1 cellular context compared by ENCODE assay signal in the genomic region with DNA sequence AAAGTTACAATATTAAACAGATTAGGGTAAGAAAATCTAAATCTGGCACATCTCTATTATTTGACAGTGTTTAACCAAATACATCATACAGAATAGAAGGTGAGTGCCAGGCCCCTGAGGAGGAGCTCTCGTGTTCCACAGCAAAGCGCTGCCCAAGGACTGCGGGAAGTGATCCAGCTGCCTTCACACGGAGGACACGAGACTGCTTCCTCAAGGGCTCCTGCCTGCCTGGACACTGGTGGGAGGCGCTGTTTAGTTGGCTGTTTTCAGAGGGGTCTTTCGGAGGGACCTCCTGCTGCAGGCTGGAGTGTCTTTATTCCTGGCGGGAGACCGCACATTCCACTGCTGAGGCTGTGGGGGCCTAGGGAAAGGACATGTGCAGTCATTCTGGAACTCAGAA.
TF ChIP-seq lines count a peak whose summit lies in the region.

No MANE protein-coding gene starts in this region.

TF ChIP-seq in GM12878, 131 proteins besides CTCF, POLR2A, EP300 and RAD21:
- TF ChIP-seq, protein P1, sequence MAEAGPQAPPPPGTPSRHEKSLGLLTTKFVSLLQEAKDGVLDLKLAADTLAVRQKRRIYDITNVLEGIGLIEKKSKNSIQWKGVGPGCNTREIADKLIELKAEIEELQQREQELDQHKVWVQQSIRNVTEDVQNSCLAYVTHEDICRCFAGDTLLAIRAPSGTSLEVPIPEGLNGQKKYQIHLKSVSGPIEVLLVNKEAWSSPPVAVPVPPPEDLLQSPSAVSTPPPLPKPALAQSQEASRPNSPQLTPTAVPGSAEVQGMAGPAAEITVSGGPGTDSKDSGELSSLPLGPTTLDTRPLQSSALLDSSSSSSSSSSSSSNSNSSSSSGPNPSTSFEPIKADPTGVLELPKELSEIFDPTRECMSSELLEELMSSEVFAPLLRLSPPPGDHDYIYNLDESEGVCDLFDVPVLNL (IDR thresholded peaks at IDR 0.05; ENCODE audit: low read depth, low read length) = no peak
- TF ChIP-seq ZNF622 (IDR thresholded peaks at IDR 0.05) (no peak), STAT3 (IDR thresholded peaks at IDR 0.05; ENCODE audit: low read depth, low read length) (no peak), SREBF2 (IDR thresholded peaks at IDR 0.05; ENCODE audit: low read length) (no peak), KLF5 (IDR thresholded peaks at IDR 0.05; ENCODE audit: partially characterized antibody) (no peak), CREM (IDR thresholded peaks at IDR 0.05; ENCODE audit: low read depth) (no peak), NR2F1 (conservative IDR thresholded peaks at IDR 0.05) (no peak), TCF12 (IDR thresholded peaks at IDR 0.05; ENCODE audit: low read depth, low read length) (no peak)
- TF ChIP-seq, protein P2, sequence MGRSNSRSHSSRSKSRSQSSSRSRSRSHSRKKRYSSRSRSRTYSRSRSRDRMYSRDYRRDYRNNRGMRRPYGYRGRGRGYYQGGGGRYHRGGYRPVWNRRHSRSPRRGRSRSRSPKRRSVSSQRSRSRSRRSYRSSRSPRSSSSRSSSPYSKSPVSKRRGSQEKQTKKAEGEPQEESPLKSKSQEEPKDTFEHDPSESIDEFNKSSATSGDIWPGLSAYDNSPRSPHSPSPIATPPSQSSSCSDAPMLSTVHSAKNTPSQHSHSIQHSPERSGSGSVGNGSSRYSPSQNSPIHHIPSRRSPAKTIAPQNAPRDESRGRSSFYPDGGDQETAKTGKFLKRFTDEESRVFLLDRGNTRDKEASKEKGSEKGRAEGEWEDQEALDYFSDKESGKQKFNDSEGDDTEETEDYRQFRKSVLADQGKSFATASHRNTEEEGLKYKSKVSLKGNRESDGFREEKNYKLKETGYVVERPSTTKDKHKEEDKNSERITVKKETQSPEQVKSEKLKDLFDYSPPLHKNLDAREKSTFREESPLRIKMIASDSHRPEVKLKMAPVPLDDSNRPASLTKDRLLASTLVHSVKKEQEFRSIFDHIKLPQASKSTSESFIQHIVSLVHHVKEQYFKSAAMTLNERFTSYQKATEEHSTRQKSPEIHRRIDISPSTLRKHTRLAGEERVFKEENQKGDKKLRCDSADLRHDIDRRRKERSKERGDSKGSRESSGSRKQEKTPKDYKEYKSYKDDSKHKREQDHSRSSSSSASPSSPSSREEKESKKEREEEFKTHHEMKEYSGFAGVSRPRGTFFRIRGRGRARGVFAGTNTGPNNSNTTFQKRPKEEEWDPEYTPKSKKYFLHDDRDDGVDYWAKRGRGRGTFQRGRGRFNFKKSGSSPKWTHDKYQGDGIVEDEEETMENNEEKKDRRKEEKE (IDR thresholded peaks at IDR 0.05) = no peak
- TF ChIP-seq, protein P3, sequence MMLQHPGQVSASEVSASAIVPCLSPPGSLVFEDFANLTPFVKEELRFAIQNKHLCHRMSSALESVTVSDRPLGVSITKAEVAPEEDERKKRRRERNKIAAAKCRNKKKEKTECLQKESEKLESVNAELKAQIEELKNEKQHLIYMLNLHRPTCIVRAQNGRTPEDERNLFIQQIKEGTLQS (IDR thresholded peaks at IDR 0.05; ENCODE audit: borderline replicate concordance, extremely low read depth, low read depth, low read length) = no peak
- TF ChIP-seq, protein P4, sequence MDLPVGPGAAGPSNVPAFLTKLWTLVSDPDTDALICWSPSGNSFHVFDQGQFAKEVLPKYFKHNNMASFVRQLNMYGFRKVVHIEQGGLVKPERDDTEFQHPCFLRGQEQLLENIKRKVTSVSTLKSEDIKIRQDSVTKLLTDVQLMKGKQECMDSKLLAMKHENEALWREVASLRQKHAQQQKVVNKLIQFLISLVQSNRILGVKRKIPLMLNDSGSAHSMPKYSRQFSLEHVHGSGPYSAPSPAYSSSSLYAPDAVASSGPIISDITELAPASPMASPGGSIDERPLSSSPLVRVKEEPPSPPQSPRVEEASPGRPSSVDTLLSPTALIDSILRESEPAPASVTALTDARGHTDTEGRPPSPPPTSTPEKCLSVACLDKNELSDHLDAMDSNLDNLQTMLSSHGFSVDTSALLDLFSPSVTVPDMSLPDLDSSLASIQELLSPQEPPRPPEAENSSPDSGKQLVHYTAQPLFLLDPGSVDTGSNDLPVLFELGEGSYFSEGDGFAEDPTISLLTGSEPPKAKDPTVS (IDR thresholded peaks at IDR 0.05; ENCODE audit: low read depth, low read length) = no peak
TF ChIP-seq in GM12878: peak in this region for 0.
